ENCODE assay signal across 8 cellular contexts in the genomic region with DNA sequence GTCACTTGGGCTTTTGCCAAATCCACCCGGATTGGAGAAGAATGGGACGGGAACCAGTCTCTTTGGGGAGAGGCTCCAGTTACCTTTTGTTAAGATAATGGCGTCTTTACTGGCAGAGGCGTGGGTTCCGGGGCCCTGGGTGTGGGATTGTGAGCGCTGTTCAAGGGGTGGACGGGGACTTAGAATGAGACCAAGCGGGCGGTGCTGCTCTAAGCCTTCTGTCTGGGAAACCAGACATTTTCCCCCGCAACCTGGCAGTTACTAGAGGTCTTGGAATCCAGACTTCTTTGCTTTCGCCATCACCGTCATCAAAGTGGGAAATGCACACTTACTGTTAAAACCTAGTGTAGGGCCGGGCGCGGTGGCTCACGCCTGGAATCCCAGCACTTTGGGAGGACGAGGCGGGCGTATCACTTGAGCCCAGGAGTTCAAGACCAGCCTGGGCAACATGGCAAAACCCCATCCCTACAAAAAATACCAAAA. TPM values are rescaled to one million over a fixed set of nuclear protein-coding genes. Genes with fewer than 3 reads are reported as not detected.
DNase-seq lines count a peak whose midpoint lies in the region; ATAC-seq and TF ChIP-seq lines count a peak whose summit lies in the region.

No MANE protein-coding gene starts in this region.

- 3% methylated on average over 19 of the region's 19 CpGs for WGBS in liver
- 2 to 5% methylated on average over 17 to 19 of the region's 19 CpGs for WGBS in thyroid gland, 2 donors

- peak; percentile 90 for DNase-seq in NCI-H2029 treated with DMSO at 0.1 percent for 48 hours (lab: John Stamatoyannopoulos, UW)
- no peak for DNase-seq in NCI-H2029 (lab: John Stamatoyannopoulos, UW)
- DNase-seq in thyroid gland: no peak
- no peak for DNase-seq in OCI-M1 (lab: John Stamatoyannopoulos, UW)

- no peak for TF ChIP-seq POLR2A in thyroid gland (IDR thresholded peaks at IDR 0.05)

- H3K4me1 ChIP-seq in liver (ENCODE audit: control insufficient read depth in 4 of 4, insufficient read depth in 4 of 4, low read length in 3 of 4): peaks cover 8 to 47% (median 29%) of the 10 kb centered on the region in 4 donors
- peaks cover 26 to 32% of the 10 kb centered on the region in 2 donors for H3K4me1 ChIP-seq in thyroid gland

- TF ChIP-seq RAD21 in liver (IDR thresholded peaks at IDR 0.05): no peak

- H3K9me3 ChIP-seq in liver (ENCODE audit: control insufficient read depth in 4 of 4, low read length in 3 of 4): no peaks in the 10 kb centered on the region
- H3K9me3 ChIP-seq in thyroid gland: no peaks in the 10 kb centered on the region

- H3K4me3 ChIP-seq in liver (ENCODE audit: low read depth in 1 of 3, low read length in 3 of 3): peak overlapping the region; percentile 51 to 93 (median 87)
- peak overlapping the region; percentile 78 to 81 (median 80) for H3K4me3 ChIP-seq in thyroid gland (replicated peaks in 1 of 3)

- H3K4me3 Mint-ChIP-seq in brain: peak overlapping the region; percentile 97 to 100 (median 99)

- H3K36me3 ChIP-seq in liver (ENCODE audit: control insufficient read depth in 4 of 4, insufficient read depth in 3 of 4, low read depth in 1 of 4, low read length in 3 of 4) (no peaks in the 10 kb centered on the region), thyroid gland (no peaks in the 10 kb centered on the region)

- H3K27ac ChIP-seq in liver (ENCODE audit: low read depth in 1 of 2, low read length in 2 of 2): peak overlapping the region; percentile 97 to 98
- peak overlapping the region; percentile 93 to 99 (median 99) for H3K27ac ChIP-seq in thyroid gland

- peaks cover 90% of the 10 kb centered on the region for H3K4me1 Mint-ChIP-seq in brain

- H3K36me3 Mint-ChIP-seq in brain: peaks cover 32% of the 10 kb centered on the region

- TF ChIP-seq CTCF in brain (conservative IDR thresholded peaks at IDR 0.05) (no peak), liver (IDR thresholded peaks at IDR 0.05; ENCODE audit: low read depth, low read length, missing input control) (no peak), thyroid gland (IDR thresholded peaks at IDR 0.05) (peak in 1 of 6 experiments; percentile 10)

- H3K27ac Mint-ChIP-seq in brain: peak overlapping the region; percentile 100

- H3K27me3 ChIP-seq in liver (ENCODE audit: control insufficient read depth in 4 of 4, insufficient read depth in 4 of 4, low read length in 3 of 4) (no peaks in the 10 kb centered on the region), thyroid gland (no peaks in the 10 kb centered on the region)

- intact Hi-C loops in thyroid gland (cut with DNase I): loop anchor here (5.0 kb wide), 1 partner anchor 37 kb away; a partner anchor contains a TSS

- ATAC-seq in HG03460 (IDR thresholded peaks at IDR 0.05; ENCODE audit: unreplicated experiment) (peak; percentile 18), GM18870 (IDR thresholded peaks at IDR 0.05; ENCODE audit: unreplicated experiment) (no peak)

- H3K27me3 Mint-ChIP-seq in brain: peaks cover 6% of the 10 kb centered on the region

- H3K9me3 Mint-ChIP-seq in brain: peaks cover 0 to 7% (median 0%) of the 10 kb centered on the region in 5 experiments

- H3K9ac ChIP-seq in liver (ENCODE audit: low read depth in 1 of 2, low read length in 2 of 2): peak overlapping the region; percentile 61 to 98

TF ChIP-seq in liver, 16 proteins besides CTCF, POLR2A, EP300 and RAD21:
- TF ChIP-seq TAF1 (conservative IDR thresholded peaks at IDR 0.05) (no peak), YY1 (IDR thresholded peaks at IDR 0.05) (peak; percentile 82)
- TF ChIP-seq, protein P1, sequence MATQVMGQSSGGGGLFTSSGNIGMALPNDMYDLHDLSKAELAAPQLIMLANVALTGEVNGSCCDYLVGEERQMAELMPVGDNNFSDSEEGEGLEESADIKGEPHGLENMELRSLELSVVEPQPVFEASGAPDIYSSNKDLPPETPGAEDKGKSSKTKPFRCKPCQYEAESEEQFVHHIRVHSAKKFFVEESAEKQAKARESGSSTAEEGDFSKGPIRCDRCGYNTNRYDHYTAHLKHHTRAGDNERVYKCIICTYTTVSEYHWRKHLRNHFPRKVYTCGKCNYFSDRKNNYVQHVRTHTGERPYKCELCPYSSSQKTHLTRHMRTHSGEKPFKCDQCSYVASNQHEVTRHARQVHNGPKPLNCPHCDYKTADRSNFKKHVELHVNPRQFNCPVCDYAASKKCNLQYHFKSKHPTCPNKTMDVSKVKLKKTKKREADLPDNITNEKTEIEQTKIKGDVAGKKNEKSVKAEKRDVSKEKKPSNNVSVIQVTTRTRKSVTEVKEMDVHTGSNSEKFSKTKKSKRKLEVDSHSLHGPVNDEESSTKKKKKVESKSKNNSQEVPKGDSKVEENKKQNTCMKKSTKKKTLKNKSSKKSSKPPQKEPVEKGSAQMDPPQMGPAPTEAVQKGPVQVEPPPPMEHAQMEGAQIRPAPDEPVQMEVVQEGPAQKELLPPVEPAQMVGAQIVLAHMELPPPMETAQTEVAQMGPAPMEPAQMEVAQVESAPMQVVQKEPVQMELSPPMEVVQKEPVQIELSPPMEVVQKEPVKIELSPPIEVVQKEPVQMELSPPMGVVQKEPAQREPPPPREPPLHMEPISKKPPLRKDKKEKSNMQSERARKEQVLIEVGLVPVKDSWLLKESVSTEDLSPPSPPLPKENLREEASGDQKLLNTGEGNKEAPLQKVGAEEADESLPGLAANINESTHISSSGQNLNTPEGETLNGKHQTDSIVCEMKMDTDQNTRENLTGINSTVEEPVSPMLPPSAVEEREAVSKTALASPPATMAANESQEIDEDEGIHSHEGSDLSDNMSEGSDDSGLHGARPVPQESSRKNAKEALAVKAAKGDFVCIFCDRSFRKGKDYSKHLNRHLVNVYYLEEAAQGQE (IDR thresholded peaks at IDR 0.05): no peak
- TF ChIP-seq, protein P2, sequence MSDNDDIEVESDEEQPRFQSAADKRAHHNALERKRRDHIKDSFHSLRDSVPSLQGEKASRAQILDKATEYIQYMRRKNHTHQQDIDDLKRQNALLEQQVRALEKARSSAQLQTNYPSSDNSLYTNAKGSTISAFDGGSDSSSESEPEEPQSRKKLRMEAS (IDR thresholded peaks at IDR 0.05): peak; percentile 9

RNA-seq across cellular contexts. Expression of a gene that starts 0.7 kb away (rescaled TPM):
- polyA plus RNA-seq in brain (ENCODE audit: insufficient read depth, low read depth, low replicate concordance): 12.9 TPM
- total RNA-seq in liver: 10 to 100 TPM; 12.0 to 18.3 TPM
- 10 to 100 TPM; 14.6 to 30.0 TPM for polyA plus RNA-seq in liver
- 10 to 100 TPM in 3 of 4 donors, 1 to 10 TPM in 1; 9.5 to 24.2 (median 15.3) TPM for total RNA-seq in thyroid gland

RNA-seq across cellular contexts. Expression of a gene that starts 0.8 kb away (rescaled TPM):
- polyA plus RNA-seq in brain (ENCODE audit: insufficient read depth, low read depth, low replicate concordance): 27.6 TPM
- 100 to 1,000 TPM in 1 of 2 donors, 10 to 100 TPM in 1; 81.1 to 293 TPM for total RNA-seq in liver
- polyA plus RNA-seq in liver: 10 to 100 TPM; 33.3 to 45.7 TPM
- 100 to 1,000 TPM in 1 of 4 donors, 10 to 100 TPM in 3; 59.6 to 102 (median 75.5) TPM for total RNA-seq in thyroid gland

RNA-seq across cellular contexts. Expression of a gene that starts 20.9 kb away (rescaled TPM):
- 3.3 TPM for polyA plus RNA-seq in brain (ENCODE audit: insufficient read depth, low read depth, low replicate concordance)
- 1 to 10 TPM; 1.5 to 6.3 TPM for total RNA-seq in liver
- polyA plus RNA-seq in liver: 1 to 10 TPM; 2.6 TPM
- 1 to 10 TPM; 3.1 to 9.7 (median 9.3) TPM for total RNA-seq in thyroid gland

RNA-seq across cellular contexts. Expression of a gene that starts 38.9 kb away (rescaled TPM):
- polyA plus RNA-seq in brain (ENCODE audit: insufficient read depth, low read depth, low replicate concordance): 10.6 TPM
- 1 to 10 TPM; 2.3 to 5.6 TPM for total RNA-seq in liver
- 1 to 10 TPM in 1 of 2 donors, under 1 TPM in 1; 0.39 to 1.2 TPM for polyA plus RNA-seq in liver
- total RNA-seq in thyroid gland: 10 to 100 TPM; 41.7 to 49.7 (median 43.4) TPM

RNA-seq across cellular contexts. Expression of a gene that starts 47.4 kb away (rescaled TPM):
- polyA plus RNA-seq in brain (ENCODE audit: insufficient read depth, low read depth, low replicate concordance) (0.92 TPM), liver (under 1 TPM; 0.03 to 0.21 TPM)
- total RNA-seq in liver (under 1 TPM in 1 of 2 donors, not detected in 1; 0.33 TPM), thyroid gland (10 to 100 TPM; 14.8 to 33.4 (median 23.3) TPM)
